ENCODE assay signal across 8 cellular contexts in the genomic region with DNA sequence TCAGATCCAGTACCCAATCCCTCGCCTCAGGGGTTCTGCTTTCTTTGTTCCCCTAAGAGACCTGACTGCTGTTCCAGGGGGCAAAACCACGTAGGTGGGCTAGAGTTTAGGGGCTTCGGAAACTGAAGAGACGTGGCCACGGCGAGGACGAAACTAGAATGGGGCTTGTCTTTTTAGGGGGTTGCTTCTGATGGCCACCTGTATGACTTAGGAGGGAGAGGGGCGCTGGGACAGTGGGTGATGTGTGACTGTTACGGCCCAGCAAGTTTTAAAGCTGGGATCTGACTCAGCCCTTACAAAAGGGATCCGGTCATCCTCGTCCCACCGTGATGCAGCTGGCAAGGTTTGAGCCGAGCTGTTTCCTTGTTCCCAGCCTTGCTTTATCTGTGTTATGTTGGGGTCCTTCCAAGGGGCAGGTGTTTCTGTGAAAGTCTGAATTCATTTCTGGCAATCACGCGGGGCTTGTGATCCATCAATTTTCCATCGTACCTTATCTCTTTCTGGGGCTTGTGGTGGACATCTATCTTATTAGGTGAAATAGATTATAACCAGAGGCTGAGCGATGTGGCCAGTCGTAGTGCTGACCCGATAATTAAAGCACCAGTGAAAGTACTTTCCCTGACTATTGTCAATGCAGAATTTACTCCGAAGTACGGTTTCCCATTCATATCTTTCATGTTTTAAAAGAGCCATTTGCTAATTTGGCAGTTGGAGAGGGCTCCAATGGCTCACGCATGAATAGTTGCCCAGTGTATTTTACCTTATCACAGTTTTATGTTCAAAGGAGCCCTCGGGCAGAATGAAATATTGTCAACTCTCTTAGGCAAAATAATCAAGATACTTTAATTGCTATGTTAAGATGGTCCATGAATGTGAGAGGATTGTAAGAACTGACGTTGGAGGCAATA. TPM values are rescaled to one million over a fixed set of nuclear protein-coding genes. Genes with fewer than 3 reads are reported as not detected.
DNase-seq lines count a peak whose midpoint lies in the region; ATAC-seq and TF ChIP-seq lines count a peak whose summit lies in the region.

No MANE protein-coding gene starts in this region.

- no peaks in the 10 kb centered on the region for H4K20me1 ChIP-seq in OCI-LY7 (ENCODE audit: insufficient read depth, low read length)

- no peak overlapping the region for H2AFZ ChIP-seq in OCI-LY7 (ENCODE audit: low read length)

- H3K4me3 ChIP-seq in iPS-18c (ENCODE audit: insufficient read depth, low read depth, low read length) (peak overlapping the region; percentile 69), skeletal muscle tissue (ENCODE audit: low read length in 3 of 3) (peak overlapping the region; percentile 87 to 90 (median 87)), OCI-LY7 (ENCODE audit: low read depth, low read length, poor library complexity, severe bottlenecking) (no peak overlapping the region)

- CTCF ChIA-PET in OCI-LY7 (lab: Charles Lee; ENCODE audit: unreplicated experiment): no interaction called here

- no peak overlapping the region for H3K4me2 ChIP-seq in OCI-LY7 (ENCODE audit: low read length)

- H3K9ac ChIP-seq in skeletal muscle tissue (ENCODE audit: low read depth in 1 of 3, low read length in 3 of 3): peak overlapping the region; percentile 95 to 99 (median 96)

- H3K9me3 ChIP-seq in iPS-18c (ENCODE audit: control insufficient read depth, insufficient read depth, low read length): no peaks in the 10 kb centered on the region
- no peaks in the 10 kb centered on the region for H3K9me3 ChIP-seq in skeletal muscle tissue (ENCODE audit: control insufficient read depth in 3 of 3, low read length in 3 of 3)
- H3K9me3 ChIP-seq in OCI-LY7 (ENCODE audit: low read length): no peaks in the 10 kb centered on the region

- no peaks in the 10 kb centered on the region for H3K36me3 ChIP-seq in skeletal muscle tissue (ENCODE audit: control insufficient read depth in 3 of 3, insufficient read depth in 3 of 3, low read length in 3 of 3)
- no peaks in the 10 kb centered on the region for H3K36me3 ChIP-seq in OCI-LY7 (ENCODE audit: insufficient read depth, low read length)

- ATAC-seq in Right ventricle myocardium inferior (peak; percentile 6), GM21360 (IDR thresholded peaks at IDR 0.05; ENCODE audit: unreplicated experiment) (no peak)

- H3K27me3 ChIP-seq in skeletal muscle tissue (ENCODE audit: control insufficient read depth in 3 of 3, insufficient read depth in 3 of 3, low read length in 3 of 3): peaks cover 0 to 5% (median 0%) of the 10 kb centered on the region in 3 donors

- H3K4me1 ChIP-seq in skeletal muscle tissue (ENCODE audit: control insufficient read depth in 3 of 3, insufficient read depth in 3 of 3, low read length in 3 of 3) (peaks cover 7 to 37% (median 15%) of the 10 kb centered on the region in 3 donors), OCI-LY7 (ENCODE audit: insufficient read depth, low read length, poor library complexity, severe bottlenecking) (no peaks in the 10 kb centered on the region)

- no TSS peak for BruUV-seq in OCI-LY7 (replicated peaks; lab: Mats Ljungman, UMichigan)

- no peaks in the 10 kb centered on the region for H3K9me2 ChIP-seq in OCI-LY7 (ENCODE audit: insufficient read depth, low read length)

- no peaks in the 10 kb centered on the region for H3K79me2 ChIP-seq in OCI-LY7 (ENCODE audit: insufficient read depth, low read depth, low read length)

- peak overlapping the region; percentile 98 for H3K27ac ChIP-seq in skeletal muscle tissue (ENCODE audit: low read depth, low read length)
- no peak overlapping the region for H3K27ac ChIP-seq in OCI-LY7 (ENCODE audit: low read depth, low read length, poor library complexity, severe bottlenecking)

- no peak for TF ChIP-seq CTCF in OCI-LY7 (conservative IDR thresholded peaks at IDR 0.05; ENCODE audit: low read length)

- intact Hi-C loops in Right ventricle myocardium inferior (cut with DNase I) (loop anchor here (2.0 to 5.0 kb wide), 3 partner anchors 41 to 136 kb away; no protein-coding TSS in a partner anchor), cardiac septum (cut with DNase I) (loop anchor here (5.0 to 10.0 kb wide), 4 partner anchors 81 to 408 kb away; no protein-coding TSS in a partner anchor), OCI-LY7 (cut with micrococcal nuclease; ENCODE audit: unreplicated experiment) (no loop called here)

- POLR2A ChIA-PET in OCI-LY7 (lab: Charles Lee): no interaction called here

- no peak for DNase-seq in Right ventricle myocardium inferior (ENCODE audit: missing footprints)
- no peak for DNase-seq in cardiac septum (ENCODE audit: low spot score)
- DNase-seq in amniotic epithelial cell (ENCODE audit: low read depth): peak; percentile 23
- DNase-seq in OCI-LY7 (ENCODE audit: low spot score): no peak
- DNase-seq in HuH-7 (ENCODE audit: low spot score): no peak

RNA-seq across cellular contexts. Expression of a gene that starts 0.9 kb away (rescaled TPM):
- total RNA-seq in Right ventricle myocardium inferior (15.9 TPM), cardiac septum (9.2 TPM), skeletal muscle tissue (26.1 TPM), OCI-LY7 (2022) (not detected in 2 replicates)
- not detected in 2 replicates for total RNA-seq in OCI-LY7 (2014; rRNA removed; shearing (Covaris generic))
